Comparison of ENCODE assay signal across 1 cellular context in the genomic region with DNA sequence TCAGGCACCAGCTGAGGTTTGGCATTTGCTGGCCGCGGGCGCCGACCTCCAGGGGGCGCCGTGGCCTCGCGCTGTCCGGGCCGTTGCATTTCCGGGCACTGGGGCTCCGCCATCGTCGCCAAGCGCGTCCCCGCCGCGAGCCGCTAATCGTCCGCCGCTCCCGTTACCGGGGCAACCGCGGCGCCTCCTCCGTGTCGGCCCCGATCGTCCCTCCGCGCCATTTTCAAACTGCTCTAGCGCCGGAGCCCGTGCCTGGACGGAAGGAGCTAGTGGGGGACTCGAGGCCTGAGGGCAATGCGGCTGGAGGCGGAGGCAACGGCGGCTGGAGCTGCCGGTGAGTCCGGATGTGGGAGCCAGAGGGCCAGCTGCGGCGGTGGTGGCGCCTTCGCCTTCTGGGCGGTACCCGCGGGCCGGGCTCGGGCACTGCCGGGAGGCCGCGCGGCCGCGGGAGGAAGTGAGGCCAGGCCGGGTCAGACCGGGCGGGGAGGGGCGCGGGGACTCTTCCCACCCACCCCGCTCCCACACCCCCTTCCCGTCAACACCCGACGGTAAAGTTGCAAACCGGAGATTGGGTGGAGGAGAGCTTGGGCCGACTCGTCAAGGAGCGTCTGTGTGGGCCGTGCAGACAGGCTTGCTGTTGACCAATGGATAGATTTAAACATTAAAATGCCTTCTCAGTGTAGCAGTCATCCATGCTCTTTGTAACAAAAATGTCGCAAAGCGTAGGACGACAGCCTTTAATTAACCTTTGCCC.
TF ChIP-seq lines count a peak whose summit lies in the region.

A gene with protein sequence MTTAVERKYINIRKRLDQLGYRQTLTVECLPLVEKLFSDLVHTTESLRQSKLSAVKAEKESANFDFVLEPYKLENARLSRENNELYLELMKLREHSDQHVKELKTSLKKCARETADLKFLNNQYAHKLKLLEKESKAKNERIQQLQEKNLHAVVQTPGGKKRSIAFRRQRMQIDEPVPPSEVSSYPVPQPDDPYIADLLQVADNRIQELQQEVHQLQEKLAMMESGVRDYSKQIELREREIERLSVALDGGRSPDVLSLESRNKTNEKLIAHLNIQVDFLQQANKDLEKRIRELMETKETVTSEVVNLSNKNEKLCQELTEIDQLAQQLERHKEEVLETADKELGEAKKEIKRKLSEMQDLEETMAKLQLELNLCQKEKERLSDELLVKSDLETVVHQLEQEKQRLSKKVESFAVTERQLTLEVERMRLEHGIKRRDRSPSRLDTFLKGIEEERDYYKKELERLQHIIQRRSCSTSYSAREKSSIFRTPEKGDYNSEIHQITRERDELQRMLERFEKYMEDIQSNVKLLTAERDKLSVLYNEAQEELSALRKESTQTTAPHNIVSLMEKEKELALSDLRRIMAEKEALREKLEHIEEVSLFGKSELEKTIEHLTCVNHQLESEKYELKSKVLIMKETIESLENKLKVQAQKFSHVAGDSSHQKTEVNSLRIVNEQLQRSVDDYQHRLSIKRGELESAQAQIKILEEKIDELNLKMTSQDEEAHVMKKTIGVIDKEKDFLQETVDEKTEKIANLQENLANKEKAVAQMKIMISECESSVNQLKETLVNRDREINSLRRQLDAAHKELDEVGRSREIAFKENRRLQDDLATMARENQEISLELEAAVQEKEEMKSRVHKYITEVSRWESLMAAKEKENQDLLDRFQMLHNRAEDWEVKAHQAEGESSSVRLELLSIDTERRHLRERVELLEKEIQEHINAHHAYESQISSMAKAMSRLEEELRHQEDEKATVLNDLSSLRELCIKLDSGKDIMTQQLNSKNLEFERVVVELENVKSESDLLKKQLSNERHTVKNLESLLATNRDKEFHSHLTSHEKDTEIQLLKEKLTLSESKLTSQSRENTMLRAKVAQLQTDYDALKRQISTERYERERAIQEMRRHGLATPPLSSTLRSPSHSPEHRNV (plus strand): TSS at position 220 of the 754 bp plus-strand sequence. CDS start 3,186 bp downstream, outside the sequence.

TF ChIP-seq in HepG2, 621 proteins besides CTCF, POLR2A, EP300 and RAD21 (continues in another document):
- TF ChIP-seq PRMT3 (CRISPR knock-in tag; IDR thresholded peaks at IDR 0.05; ENCODE audit: borderline replicate concordance, low read depth) (no peak; the same call in 1 of the 2 replicates), ZBTB21 (CRISPR knock-in tag; IDR thresholded peaks at IDR 0.05) (no peak), SNAPC2 (CRISPR knock-in tag; IDR thresholded peaks at IDR 0.05) (no peak), ATF1 (CRISPR knock-in tag; IDR thresholded peaks at IDR 0.05) (no peak), ZNF282 (IDR thresholded peaks at IDR 0.05; ENCODE audit: partially characterized antibody) (no peak), GABPA (IDR thresholded peaks at IDR 0.05; ENCODE audit: low read depth, low read length) (peak; percentile 44), GABPA (CRISPR knock-in tag; IDR thresholded peaks at IDR 0.05; ENCODE audit: low read depth) (peak; percentile 35; the same call in 1 of the 2 replicates), FOXA3 (CRISPR knock-in tag; IDR thresholded peaks at IDR 0.05) (peak; percentile 5; the same call in 1 of the 2 replicates), ZNF232 (CRISPR knock-in tag; IDR thresholded peaks at IDR 0.05; ENCODE audit: borderline replicate concordance) (peak; percentile 80; the same call in 1 of the 2 replicates), ZNF552 (CRISPR knock-in tag; IDR thresholded peaks at IDR 0.05; ENCODE audit: borderline replicate concordance) (no peak), ZMYM3 (CRISPR knock-in tag; IDR thresholded peaks at IDR 0.05) (peak; percentile 58; the same call in 1 of the 2 replicates), ZFP37 (CRISPR knock-in tag; IDR thresholded peaks at IDR 0.05; ENCODE audit: borderline replicate concordance) (0 out of 2 replicates have a peak, but pooled peaks have one; percentile 28), REL (CRISPR knock-in tag; conservative IDR thresholded peaks at IDR 0.05) (peak; percentile 94), ZNF205 (CRISPR knock-in tag; IDR thresholded peaks at IDR 0.05) (peak; percentile 4; the same call in 1 of the 2 replicates), MTF2 (CRISPR knock-in tag; IDR thresholded peaks at IDR 0.05; ENCODE audit: borderline replicate concordance) (peak; percentile 72; the same call in 1 of the 2 replicates), CBX5 (CRISPR knock-in tag; IDR thresholded peaks at IDR 0.05; ENCODE audit: borderline replicate concordance) (no peak), ZNF616 (CRISPR knock-in tag; IDR thresholded peaks at IDR 0.05; ENCODE audit: low read depth) (peak; percentile 69; the same call in 1 of the 2 replicates), ZNF180 (CRISPR knock-in tag; IDR thresholded peaks at IDR 0.05; ENCODE audit: borderline replicate concordance, low read depth) (no peak; the same call in 1 of the 2 replicates), ZNF383 (CRISPR knock-in tag; IDR thresholded peaks at IDR 0.05; ENCODE audit: borderline replicate concordance) (no peak)
- TF ChIP-seq, protein P1, sequence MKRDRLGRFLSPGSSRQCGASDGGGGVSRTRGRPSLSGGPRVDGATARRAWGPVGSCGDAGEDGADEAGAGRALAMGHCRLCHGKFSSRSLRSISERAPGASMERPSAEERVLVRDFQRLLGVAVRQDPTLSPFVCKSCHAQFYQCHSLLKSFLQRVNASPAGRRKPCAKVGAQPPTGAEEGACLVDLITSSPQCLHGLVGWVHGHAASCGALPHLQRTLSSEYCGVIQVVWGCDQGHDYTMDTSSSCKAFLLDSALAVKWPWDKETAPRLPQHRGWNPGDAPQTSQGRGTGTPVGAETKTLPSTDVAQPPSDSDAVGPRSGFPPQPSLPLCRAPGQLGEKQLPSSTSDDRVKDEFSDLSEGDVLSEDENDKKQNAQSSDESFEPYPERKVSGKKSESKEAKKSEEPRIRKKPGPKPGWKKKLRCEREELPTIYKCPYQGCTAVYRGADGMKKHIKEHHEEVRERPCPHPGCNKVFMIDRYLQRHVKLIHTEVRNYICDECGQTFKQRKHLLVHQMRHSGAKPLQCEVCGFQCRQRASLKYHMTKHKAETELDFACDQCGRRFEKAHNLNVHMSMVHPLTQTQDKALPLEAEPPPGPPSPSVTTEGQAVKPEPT (CRISPR knock-in tag; IDR thresholded peaks at IDR 0.05; ENCODE audit: low read depth): no peak; the same call in 1 of the 2 replicates
- TF ChIP-seq, protein P2, sequence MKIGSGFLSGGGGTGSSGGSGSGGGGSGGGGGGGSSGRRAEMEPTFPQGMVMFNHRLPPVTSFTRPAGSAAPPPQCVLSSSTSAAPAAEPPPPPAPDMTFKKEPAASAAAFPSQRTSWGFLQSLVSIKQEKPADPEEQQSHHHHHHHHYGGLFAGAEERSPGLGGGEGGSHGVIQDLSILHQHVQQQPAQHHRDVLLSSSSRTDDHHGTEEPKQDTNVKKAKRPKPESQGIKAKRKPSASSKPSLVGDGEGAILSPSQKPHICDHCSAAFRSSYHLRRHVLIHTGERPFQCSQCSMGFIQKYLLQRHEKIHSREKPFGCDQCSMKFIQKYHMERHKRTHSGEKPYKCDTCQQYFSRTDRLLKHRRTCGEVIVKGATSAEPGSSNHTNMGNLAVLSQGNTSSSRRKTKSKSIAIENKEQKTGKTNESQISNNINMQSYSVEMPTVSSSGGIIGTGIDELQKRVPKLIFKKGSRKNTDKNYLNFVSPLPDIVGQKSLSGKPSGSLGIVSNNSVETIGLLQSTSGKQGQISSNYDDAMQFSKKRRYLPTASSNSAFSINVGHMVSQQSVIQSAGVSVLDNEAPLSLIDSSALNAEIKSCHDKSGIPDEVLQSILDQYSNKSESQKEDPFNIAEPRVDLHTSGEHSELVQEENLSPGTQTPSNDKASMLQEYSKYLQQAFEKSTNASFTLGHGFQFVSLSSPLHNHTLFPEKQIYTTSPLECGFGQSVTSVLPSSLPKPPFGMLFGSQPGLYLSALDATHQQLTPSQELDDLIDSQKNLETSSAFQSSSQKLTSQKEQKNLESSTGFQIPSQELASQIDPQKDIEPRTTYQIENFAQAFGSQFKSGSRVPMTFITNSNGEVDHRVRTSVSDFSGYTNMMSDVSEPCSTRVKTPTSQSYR (CRISPR knock-in tag; IDR thresholded peaks at IDR 0.05; ENCODE audit: borderline replicate concordance): no peak; the same call in 1 of the 2 replicates
- TF ChIP-seq, protein P3, sequence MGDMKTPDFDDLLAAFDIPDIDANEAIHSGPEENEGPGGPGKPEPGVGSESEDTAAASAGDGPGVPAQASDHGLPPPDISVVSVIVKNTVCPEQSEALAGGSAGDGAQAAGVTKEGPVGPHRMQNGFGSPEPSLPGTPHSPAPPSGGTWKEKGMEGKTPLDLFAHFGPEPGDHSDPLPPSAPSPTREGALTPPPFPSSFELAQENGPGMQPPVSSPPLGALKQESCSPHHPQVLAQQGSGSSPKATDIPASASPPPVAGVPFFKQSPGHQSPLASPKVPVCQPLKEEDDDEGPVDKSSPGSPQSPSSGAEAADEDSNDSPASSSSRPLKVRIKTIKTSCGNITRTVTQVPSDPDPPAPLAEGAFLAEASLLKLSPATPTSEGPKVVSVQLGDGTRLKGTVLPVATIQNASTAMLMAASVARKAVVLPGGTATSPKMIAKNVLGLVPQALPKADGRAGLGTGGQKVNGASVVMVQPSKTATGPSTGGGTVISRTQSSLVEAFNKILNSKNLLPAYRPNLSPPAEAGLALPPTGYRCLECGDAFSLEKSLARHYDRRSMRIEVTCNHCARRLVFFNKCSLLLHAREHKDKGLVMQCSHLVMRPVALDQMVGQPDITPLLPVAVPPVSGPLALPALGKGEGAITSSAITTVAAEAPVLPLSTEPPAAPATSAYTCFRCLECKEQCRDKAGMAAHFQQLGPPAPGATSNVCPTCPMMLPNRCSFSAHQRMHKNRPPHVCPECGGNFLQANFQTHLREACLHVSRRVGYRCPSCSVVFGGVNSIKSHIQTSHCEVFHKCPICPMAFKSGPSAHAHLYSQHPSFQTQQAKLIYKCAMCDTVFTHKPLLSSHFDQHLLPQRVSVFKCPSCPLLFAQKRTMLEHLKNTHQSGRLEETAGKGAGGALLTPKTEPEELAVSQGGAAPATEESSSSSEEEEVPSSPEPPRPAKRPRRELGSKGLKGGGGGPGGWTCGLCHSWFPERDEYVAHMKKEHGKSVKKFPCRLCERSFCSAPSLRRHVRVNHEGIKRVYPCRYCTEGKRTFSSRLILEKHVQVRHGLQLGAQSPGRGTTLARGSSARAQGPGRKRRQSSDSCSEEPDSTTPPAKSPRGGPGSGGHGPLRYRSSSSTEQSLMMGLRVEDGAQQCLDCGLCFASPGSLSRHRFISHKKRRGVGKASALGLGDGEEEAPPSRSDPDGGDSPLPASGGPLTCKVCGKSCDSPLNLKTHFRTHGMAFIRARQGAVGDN (CRISPR knock-in tag; IDR thresholded peaks at IDR 0.05): peak; percentile 94
- TF ChIP-seq, protein P4, sequence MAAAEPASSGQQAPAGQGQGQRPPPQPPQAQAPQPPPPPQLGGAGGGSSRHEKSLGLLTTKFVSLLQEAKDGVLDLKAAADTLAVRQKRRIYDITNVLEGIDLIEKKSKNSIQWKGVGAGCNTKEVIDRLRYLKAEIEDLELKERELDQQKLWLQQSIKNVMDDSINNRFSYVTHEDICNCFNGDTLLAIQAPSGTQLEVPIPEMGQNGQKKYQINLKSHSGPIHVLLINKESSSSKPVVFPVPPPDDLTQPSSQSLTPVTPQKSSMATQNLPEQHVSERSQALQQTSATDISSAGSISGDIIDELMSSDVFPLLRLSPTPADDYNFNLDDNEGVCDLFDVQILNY (CRISPR knock-in tag; conservative IDR thresholded peaks at IDR 0.05): peak; percentile 97
- TF ChIP-seq, protein P5, sequence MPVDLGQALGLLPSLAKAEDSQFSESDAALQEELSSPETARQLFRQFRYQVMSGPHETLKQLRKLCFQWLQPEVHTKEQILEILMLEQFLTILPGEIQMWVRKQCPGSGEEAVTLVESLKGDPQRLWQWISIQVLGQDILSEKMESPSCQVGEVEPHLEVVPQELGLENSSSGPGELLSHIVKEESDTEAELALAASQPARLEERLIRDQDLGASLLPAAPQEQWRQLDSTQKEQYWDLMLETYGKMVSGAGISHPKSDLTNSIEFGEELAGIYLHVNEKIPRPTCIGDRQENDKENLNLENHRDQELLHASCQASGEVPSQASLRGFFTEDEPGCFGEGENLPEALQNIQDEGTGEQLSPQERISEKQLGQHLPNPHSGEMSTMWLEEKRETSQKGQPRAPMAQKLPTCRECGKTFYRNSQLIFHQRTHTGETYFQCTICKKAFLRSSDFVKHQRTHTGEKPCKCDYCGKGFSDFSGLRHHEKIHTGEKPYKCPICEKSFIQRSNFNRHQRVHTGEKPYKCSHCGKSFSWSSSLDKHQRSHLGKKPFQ (CRISPR knock-in tag; IDR thresholded peaks at IDR 0.05; ENCODE audit: insufficient replicate concordance): no peak
- TF ChIP-seq, protein P6, sequence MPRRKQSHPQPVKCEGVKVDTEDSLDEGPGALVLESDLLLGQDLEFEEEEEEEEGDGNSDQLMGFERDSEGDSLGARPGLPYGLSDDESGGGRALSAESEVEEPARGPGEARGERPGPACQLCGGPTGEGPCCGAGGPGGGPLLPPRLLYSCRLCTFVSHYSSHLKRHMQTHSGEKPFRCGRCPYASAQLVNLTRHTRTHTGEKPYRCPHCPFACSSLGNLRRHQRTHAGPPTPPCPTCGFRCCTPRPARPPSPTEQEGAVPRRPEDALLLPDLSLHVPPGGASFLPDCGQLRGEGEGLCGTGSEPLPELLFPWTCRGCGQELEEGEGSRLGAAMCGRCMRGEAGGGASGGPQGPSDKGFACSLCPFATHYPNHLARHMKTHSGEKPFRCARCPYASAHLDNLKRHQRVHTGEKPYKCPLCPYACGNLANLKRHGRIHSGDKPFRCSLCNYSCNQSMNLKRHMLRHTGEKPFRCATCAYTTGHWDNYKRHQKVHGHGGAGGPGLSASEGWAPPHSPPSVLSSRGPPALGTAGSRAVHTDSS (CRISPR knock-in tag; conservative IDR thresholded peaks at IDR 0.05): 0 out of 2 replicates have a peak, but pooled peaks have one; percentile 33
- TF ChIP-seq, protein P7, sequence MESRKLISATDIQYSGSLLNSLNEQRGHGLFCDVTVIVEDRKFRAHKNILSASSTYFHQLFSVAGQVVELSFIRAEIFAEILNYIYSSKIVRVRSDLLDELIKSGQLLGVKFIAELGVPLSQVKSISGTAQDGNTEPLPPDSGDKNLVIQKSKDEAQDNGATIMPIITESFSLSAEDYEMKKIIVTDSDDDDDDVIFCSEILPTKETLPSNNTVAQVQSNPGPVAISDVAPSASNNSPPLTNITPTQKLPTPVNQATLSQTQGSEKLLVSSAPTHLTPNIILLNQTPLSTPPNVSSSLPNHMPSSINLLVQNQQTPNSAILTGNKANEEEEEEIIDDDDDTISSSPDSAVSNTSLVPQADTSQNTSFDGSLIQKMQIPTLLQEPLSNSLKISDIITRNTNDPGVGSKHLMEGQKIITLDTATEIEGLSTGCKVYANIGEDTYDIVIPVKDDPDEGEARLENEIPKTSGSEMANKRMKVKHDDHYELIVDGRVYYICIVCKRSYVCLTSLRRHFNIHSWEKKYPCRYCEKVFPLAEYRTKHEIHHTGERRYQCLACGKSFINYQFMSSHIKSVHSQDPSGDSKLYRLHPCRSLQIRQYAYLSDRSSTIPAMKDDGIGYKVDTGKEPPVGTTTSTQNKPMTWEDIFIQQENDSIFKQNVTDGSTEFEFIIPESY (CRISPR knock-in tag; IDR thresholded peaks at IDR 0.05): no peak
- TF ChIP-seq, protein P8, sequence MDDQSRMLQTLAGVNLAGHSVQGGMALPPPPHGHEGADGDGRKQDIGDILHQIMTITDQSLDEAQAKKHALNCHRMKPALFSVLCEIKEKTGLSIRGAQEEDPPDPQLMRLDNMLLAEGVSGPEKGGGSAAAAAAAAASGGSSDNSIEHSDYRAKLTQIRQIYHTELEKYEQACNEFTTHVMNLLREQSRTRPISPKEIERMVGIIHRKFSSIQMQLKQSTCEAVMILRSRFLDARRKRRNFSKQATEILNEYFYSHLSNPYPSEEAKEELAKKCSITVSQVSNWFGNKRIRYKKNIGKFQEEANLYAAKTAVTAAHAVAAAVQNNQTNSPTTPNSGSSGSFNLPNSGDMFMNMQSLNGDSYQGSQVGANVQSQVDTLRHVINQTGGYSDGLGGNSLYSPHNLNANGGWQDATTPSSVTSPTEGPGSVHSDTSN (CRISPR knock-in tag; IDR thresholded peaks at IDR 0.05; ENCODE audit: borderline replicate concordance): peak; percentile 61; the same call in 1 of the 2 replicates
